14 cellular contexts compared by ENCODE assay signal in genomic region chr11:83115551-83115950, GRCh38. TPM values are rescaled to one million over a fixed set of nuclear protein-coding genes. Genes with fewer than 3 reads are reported as not detected.
DNase-seq lines count a peak whose midpoint lies in the region; ATAC-seq lines count a peak whose summit lies in the region.
"Had no signal": no experiment of that assay in that cellular context is flagged by ENCODE, and none has a peak within 500 bp of the region (broad histone marks: within the 10 kb centered on the region; RNA-seq: fewer than 3 reads in every experiment).

No MANE protein-coding gene starts in this region.

- H3K27ac Mint-ChIP-seq in CD4-positive, CD25-positive, alpha-beta regulatory T cell = peak overlapping the region; percentile 35 to 76 (median 39)
- H3K27ac Mint-ChIP-seq in IgD-negative memory B cell = peak overlapping the region in 2 of 3 donors; percentile 36 to 37
- no peak overlapping the region for H3K27ac Mint-ChIP-seq in central memory CD8-positive, alpha-beta T cell (ENCODE audit: low read depth)

- H3K27me3 ChIP-seq in CD4-positive, CD25-positive, alpha-beta regulatory T cell (ENCODE audit: control insufficient read depth, insufficient read depth, low read length) = no peaks in the 10 kb centered on the region
- H3K27me3 ChIP-seq in muscle layer of duodenum (ENCODE audit: low read depth, low read length) = no peaks in the 10 kb centered on the region

- H3K36me3 ChIP-seq in CD4-positive, CD25-positive, alpha-beta regulatory T cell (ENCODE audit: control insufficient read depth, insufficient read depth, low read length) = no peaks in the 10 kb centered on the region
- no peaks in the 10 kb centered on the region for H3K36me3 ChIP-seq in muscle layer of duodenum (ENCODE audit: control insufficient read depth in 1 of 2, insufficient read depth in 2 of 2, low read length in 2 of 2)

- H3K4me3 ChIP-seq in CD4-positive, CD25-positive, alpha-beta regulatory T cell (ENCODE audit: low read depth, low read length) = peak overlapping the region; percentile 74
- H3K4me3 ChIP-seq in muscle layer of duodenum (ENCODE audit: low read depth in 1 of 2, low read length in 2 of 2) = peak overlapping the region; percentile 0 to 23

- peaks cover 33% of the 10 kb centered on the region for H3K4me1 ChIP-seq in CD4-positive, CD25-positive, alpha-beta regulatory T cell (ENCODE audit: control insufficient read depth, insufficient read depth, low read length, poor library complexity, severe bottlenecking)
- H3K4me1 ChIP-seq in muscle layer of duodenum (ENCODE audit: control insufficient read depth in 1 of 2, insufficient read depth in 2 of 2, low read length in 2 of 2) = peaks cover 3 to 13% of the 10 kb centered on the region in 2 donors

- ATAC-seq in CD4-positive, CD25-positive, alpha-beta regulatory T cell (ENCODE audit: low read depth in 2 of 2) = no peak
- no peak for ATAC-seq in central memory CD8-positive, alpha-beta T cell (replicated peaks; ENCODE audit: extremely low read depth, poor library complexity, severe bottlenecking)
- ATAC-seq in HG03095 (IDR thresholded peaks at IDR 0.05; ENCODE audit: unreplicated experiment) = no peak
- no peak for ATAC-seq in GM18909 (IDR thresholded peaks at IDR 0.05; ENCODE audit: poor library complexity, unreplicated experiment)

- H3K4me1 Mint-ChIP-seq in CD4-positive, CD25-positive, alpha-beta regulatory T cell = peaks cover 9 to 54% (median 29%) of the 10 kb centered on the region in 4 donors
- H3K4me1 Mint-ChIP-seq in IgD-negative memory B cell = peaks cover 28 to 32% (median 30%) of the 10 kb centered on the region in 3 donors
- peaks cover 29% of the 10 kb centered on the region for H3K4me1 Mint-ChIP-seq in central memory CD8-positive, alpha-beta T cell

- no peak overlapping the region for H3K27ac ChIP-seq in CD4-positive, CD25-positive, alpha-beta regulatory T cell (ENCODE audit: insufficient read depth, low read length, poor library complexity, severe bottlenecking)
- no peak overlapping the region for H3K27ac ChIP-seq in muscle layer of duodenum (ENCODE audit: low read length)
- H3K27ac ChIP-seq: RWPE1 had no signal

- H3K4me3 Mint-ChIP-seq in CD4-positive, CD25-positive, alpha-beta regulatory T cell = peak overlapping the region; percentile 55 to 86 (median 71)
- peak overlapping the region; percentile 81 to 97 (median 88) for H3K4me3 Mint-ChIP-seq in IgD-negative memory B cell
- H3K4me3 Mint-ChIP-seq in central memory CD8-positive, alpha-beta T cell = peak overlapping the region; percentile 23

- DNase-seq in CD4-positive, CD25-positive, alpha-beta regulatory T cell = no peak
- DNase-seq in central memory CD8-positive, alpha-beta T cell (ENCODE audit: low spot score in 2 of 2) = no peak
- DNase-seq in DMS53 treated with DMSO at 0.1 percent for 48 hours (lab: John Stamatoyannopoulos, UW; ENCODE audit: unreplicated experiment) (no peak), KG1 (lab: John Stamatoyannopoulos, UW) (no peak)
- DNase-seq: activated CD8-positive, alpha-beta memory T cell treated with anti-CD3 and anti-CD28 coated beads, Interleukin-2, amount 50 U/mL, for 4 hours; hypothalamus; NCI-H226; stimulated activated CD4-positive, alpha-beta T cell treated with anti-CD3 and anti-CD28 coated beads, Interleukin-12 subunit alpha, Interleukin-12 subunit beta, amount 100 ng/mL, for 4 hours had no signal

- peaks cover 10% of the 10 kb centered on the region for H3K36me3 Mint-ChIP-seq in CD4-positive, CD25-positive, alpha-beta regulatory T cell
- peaks cover 9% of the 10 kb centered on the region for H3K36me3 Mint-ChIP-seq in IgD-negative memory B cell
- no peaks in the 10 kb centered on the region for H3K36me3 Mint-ChIP-seq in central memory CD8-positive, alpha-beta T cell (ENCODE audit: insufficient read depth)
- H3K36me3 Mint-ChIP-seq: brain had no signal

- no peaks in the 10 kb centered on the region for H3K9me3 ChIP-seq in CD4-positive, CD25-positive, alpha-beta regulatory T cell (ENCODE audit: control insufficient read depth in 2 of 2, low read length in 2 of 2)
- H3K9me3 ChIP-seq in muscle layer of duodenum (ENCODE audit: control insufficient read depth in 1 of 2, low read length in 2 of 2) = no peaks in the 10 kb centered on the region

- no peaks in the 10 kb centered on the region for H3K9me3 Mint-ChIP-seq in CD4-positive, CD25-positive, alpha-beta regulatory T cell
- no peaks in the 10 kb centered on the region for H3K9me3 Mint-ChIP-seq in IgD-negative memory B cell
- no peaks in the 10 kb centered on the region for H3K9me3 Mint-ChIP-seq in central memory CD8-positive, alpha-beta T cell
- H3K9me3 Mint-ChIP-seq: brain had no signal

- H3K27me3 Mint-ChIP-seq in CD4-positive, CD25-positive, alpha-beta regulatory T cell = no peaks in the 10 kb centered on the region
- no peaks in the 10 kb centered on the region for H3K27me3 Mint-ChIP-seq in IgD-negative memory B cell
- no peaks in the 10 kb centered on the region for H3K27me3 Mint-ChIP-seq in central memory CD8-positive, alpha-beta T cell
- H3K27me3 Mint-ChIP-seq: brain had no signal

RNA-seq across cellular contexts. Expression of gene PCF11, which starts 41.4 kb away (rescaled TPM):
- total RNA-seq in CD4-positive, CD25-positive, alpha-beta regulatory T cell = 161 TPM
- polyA plus RNA-seq in CD4-positive, CD25-positive, alpha-beta regulatory T cell = 10 to 100 TPM; 19.2 to 33.3 (median 26.2) TPM
- 47.4 TPM for polyA plus RNA-seq in IgD-negative memory B cell

RNA-seq across cellular contexts. Expression of gene RAB30, which starts 43.9 kb away (rescaled TPM):
- 66.3 TPM for total RNA-seq in CD4-positive, CD25-positive, alpha-beta regulatory T cell
- polyA plus RNA-seq in CD4-positive, CD25-positive, alpha-beta regulatory T cell = 10 to 100 TPM; 13.3 to 27.4 (median 21.4) TPM
- polyA plus RNA-seq in IgD-negative memory B cell = 39.4 TPM

Comparison
In these comparisons a context has a peak if more than half of its experiments do, and no peak if none do; other contexts are left out.
1. H3K4me3 Mint-ChIP-seq: peak in every context shown above with its lines; median percentile 88 in IgD-negative memory B cell; 71 in CD4-positive, CD25-positive, alpha-beta regulatory T cell; 23 in central memory CD8-positive, alpha-beta T cell.